1 cellular context compared by ENCODE assay signal in the genomic region with DNA sequence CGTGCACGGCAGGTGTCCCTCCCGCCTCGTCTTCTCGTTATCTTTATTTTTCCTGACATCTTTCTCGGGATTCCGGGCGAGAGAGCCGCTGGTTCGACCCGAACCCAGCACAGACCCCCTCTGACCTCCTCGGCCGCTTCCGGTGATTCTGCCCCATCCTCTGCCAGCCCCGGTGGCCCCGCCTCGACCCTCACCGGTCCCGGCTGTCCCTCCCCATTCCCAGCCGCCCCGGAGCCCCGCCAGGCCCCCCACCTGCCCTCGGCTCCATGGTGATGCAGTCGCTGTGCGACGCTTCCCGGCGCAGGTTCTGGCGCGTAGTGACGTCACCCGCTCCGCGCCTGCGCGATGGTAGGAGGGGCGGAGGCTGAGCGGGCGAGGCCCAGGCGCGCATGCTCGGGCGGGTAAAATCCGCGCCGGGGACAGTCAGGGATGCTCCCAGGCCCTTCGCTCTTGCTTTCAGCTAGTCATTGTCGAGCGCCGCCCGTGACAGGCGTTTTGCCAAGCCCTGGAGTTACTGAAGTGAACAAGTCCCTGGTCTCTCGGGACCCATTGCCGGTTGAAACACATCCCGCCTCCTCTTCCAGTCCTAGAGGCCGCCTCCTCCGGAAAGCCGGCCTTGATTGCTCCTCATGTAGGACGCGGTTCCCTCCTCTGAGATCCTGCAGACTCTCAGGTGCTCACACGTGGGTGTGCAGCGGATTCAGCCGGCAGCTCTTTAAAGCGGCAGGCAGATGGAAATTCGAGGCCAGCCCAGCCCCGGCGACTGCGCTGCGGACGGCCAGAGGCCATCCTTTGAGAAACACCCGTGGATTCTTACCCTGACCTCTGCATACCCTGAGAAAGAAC.
TF ChIP-seq lines count a peak whose summit lies in the region.

A gene with protein sequence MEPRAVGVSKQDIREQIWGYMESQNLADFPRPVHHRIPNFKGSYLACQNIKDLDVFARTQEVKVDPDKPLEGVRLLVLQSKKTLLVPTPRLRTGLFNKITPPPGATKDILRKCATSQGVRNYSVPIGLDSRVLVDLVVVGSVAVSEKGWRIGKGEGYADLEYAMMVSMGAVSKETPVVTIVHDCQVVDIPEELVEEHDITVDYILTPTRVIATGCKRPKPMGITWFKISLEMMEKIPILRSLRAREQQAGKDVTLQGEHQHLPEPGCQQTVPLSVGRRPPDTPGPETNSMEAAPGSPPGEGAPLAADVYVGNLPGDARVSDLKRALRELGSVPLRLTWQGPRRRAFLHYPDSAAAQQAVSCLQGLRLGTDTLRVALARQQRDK (minus strand): TSS at position 319 of the 846 bp plus-strand sequence. CDS start 51 bp downstream, at position 268.

TF ChIP-seq in HepG2, 621 proteins besides CTCF, POLR2A, EP300 and RAD21 (continued from another document and continues in another):
- TF ChIP-seq U2AF2 (IDR thresholded peaks at IDR 0.05; ENCODE audit: low read depth, low read length) (no peak), BORCS8-MEF2B (CRISPR knock-in tag; IDR thresholded peaks at IDR 0.05) (0 out of 2 replicates have a peak, but pooled peaks have one; percentile 58), ZNF777 (CRISPR knock-in tag; IDR thresholded peaks at IDR 0.05) (no peak), TARDBP (CRISPR knock-in tag; IDR thresholded peaks at IDR 0.05) (peak; percentile 65), IKZF1 (IDR thresholded peaks at IDR 0.05) (no peak), ZNF737 (CRISPR knock-in tag; IDR thresholded peaks at IDR 0.05; ENCODE audit: borderline replicate concordance) (no peak), GATA4 (IDR thresholded peaks at IDR 0.05; ENCODE audit: borderline replicate concordance, low read depth) (peak; percentile 59; the same call in 1 of the 2 replicates), KLF12 (CRISPR knock-in tag; IDR thresholded peaks at IDR 0.05; ENCODE audit: borderline replicate concordance) (peak; percentile 68), SATB2 (CRISPR knock-in tag; IDR thresholded peaks at IDR 0.05) (peak; percentile 83; the same call in 1 of the 2 replicates), XBP1 (CRISPR knock-in tag; IDR thresholded peaks at IDR 0.05) (0 out of 2 replicates have a peak, but pooled peaks have one; percentile 35), NCOA1 (CRISPR knock-in tag; IDR thresholded peaks at IDR 0.05) (peak; percentile 84), ONECUT2 (CRISPR knock-in tag; IDR thresholded peaks at IDR 0.05) (0 out of 2 replicates have a peak, but pooled peaks have one; percentile 16), SALL1 (CRISPR knock-in tag; IDR thresholded peaks at IDR 0.05) (peak; percentile 49; the same call in 1 of the 2 replicates), HES4 (CRISPR knock-in tag; IDR thresholded peaks at IDR 0.05; ENCODE audit: borderline replicate concordance) (no peak; the same call in 1 of the 2 replicates), SP2 (CRISPR knock-in tag; IDR thresholded peaks at IDR 0.05) (peak; percentile 62), ZFP37 (CRISPR knock-in tag; IDR thresholded peaks at IDR 0.05; ENCODE audit: borderline replicate concordance) (0 out of 2 replicates have a peak, but pooled peaks have one; percentile 43), HIVEP1 (CRISPR knock-in tag; IDR thresholded peaks at IDR 0.05) (peak; percentile 76), SP140L (CRISPR knock-in tag; IDR thresholded peaks at IDR 0.05; ENCODE audit: borderline replicate concordance) (no peak), HOXD1 (CRISPR knock-in tag; IDR thresholded peaks at IDR 0.05) (peak; percentile 83; the same call in 1 of the 2 replicates), CENPT (CRISPR knock-in tag; IDR thresholded peaks at IDR 0.05; ENCODE audit: low read depth) (no peak), ZNF430 (CRISPR knock-in tag; IDR thresholded peaks at IDR 0.05) (no peak), HMG20B (CRISPR knock-in tag; conservative IDR thresholded peaks at IDR 0.05) (no peak), ZNF883 (CRISPR knock-in tag; IDR thresholded peaks at IDR 0.05; ENCODE audit: not compliant biosample characterization) (peak; percentile 94), KAT7 (CRISPR knock-in tag; IDR thresholded peaks at IDR 0.05; ENCODE audit: borderline replicate concordance) (peak; percentile 76; the same call in 1 of the 2 replicates), ISL2 (CRISPR knock-in tag; IDR thresholded peaks at IDR 0.05) (peak; percentile 43), SP4 (CRISPR knock-in tag; IDR thresholded peaks at IDR 0.05) (peak; percentile 83), YY1 (IDR thresholded peaks at IDR 0.05; ENCODE audit: insufficient read depth, insufficient replicate concordance, low read depth, low read length) (peak; percentile 77)
- TF ChIP-seq, protein P1, sequence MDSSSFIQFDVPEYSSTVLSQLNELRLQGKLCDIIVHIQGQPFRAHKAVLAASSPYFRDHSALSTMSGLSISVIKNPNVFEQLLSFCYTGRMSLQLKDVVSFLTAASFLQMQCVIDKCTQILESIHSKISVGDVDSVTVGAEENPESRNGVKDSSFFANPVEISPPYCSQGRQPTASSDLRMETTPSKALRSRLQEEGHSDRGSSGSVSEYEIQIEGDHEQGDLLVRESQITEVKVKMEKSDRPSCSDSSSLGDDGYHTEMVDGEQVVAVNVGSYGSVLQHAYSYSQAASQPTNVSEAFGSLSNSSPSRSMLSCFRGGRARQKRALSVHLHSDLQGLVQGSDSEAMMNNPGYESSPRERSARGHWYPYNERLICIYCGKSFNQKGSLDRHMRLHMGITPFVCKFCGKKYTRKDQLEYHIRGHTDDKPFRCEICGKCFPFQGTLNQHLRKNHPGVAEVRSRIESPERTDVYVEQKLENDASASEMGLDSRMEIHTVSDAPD (CRISPR knock-in tag; IDR thresholded peaks at IDR 0.05): no peak
- TF ChIP-seq, protein P2, sequence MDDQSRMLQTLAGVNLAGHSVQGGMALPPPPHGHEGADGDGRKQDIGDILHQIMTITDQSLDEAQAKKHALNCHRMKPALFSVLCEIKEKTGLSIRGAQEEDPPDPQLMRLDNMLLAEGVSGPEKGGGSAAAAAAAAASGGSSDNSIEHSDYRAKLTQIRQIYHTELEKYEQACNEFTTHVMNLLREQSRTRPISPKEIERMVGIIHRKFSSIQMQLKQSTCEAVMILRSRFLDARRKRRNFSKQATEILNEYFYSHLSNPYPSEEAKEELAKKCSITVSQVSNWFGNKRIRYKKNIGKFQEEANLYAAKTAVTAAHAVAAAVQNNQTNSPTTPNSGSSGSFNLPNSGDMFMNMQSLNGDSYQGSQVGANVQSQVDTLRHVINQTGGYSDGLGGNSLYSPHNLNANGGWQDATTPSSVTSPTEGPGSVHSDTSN (CRISPR knock-in tag; IDR thresholded peaks at IDR 0.05; ENCODE audit: borderline replicate concordance): no peak
- TF ChIP-seq, protein P3, sequence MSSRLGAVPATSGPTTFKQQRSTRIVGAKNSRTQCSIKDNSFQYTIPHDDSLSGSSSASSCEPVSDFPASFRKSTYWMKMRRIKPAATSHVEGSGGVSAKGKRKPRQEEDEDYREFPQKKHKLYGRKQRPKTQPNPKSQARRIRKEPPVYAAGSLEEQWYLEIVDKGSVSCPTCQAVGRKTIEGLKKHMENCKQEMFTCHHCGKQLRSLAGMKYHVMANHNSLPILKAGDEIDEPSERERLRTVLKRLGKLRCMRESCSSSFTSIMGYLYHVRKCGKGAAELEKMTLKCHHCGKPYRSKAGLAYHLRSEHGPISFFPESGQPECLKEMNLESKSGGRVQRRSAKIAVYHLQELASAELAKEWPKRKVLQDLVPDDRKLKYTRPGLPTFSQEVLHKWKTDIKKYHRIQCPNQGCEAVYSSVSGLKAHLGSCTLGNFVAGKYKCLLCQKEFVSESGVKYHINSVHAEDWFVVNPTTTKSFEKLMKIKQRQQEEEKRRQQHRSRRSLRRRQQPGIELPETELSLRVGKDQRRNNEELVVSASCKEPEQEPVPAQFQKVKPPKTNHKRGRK (CRISPR knock-in tag; IDR thresholded peaks at IDR 0.05): peak; percentile 27; the same call in 1 of the 2 replicates
- TF ChIP-seq, protein P4, sequence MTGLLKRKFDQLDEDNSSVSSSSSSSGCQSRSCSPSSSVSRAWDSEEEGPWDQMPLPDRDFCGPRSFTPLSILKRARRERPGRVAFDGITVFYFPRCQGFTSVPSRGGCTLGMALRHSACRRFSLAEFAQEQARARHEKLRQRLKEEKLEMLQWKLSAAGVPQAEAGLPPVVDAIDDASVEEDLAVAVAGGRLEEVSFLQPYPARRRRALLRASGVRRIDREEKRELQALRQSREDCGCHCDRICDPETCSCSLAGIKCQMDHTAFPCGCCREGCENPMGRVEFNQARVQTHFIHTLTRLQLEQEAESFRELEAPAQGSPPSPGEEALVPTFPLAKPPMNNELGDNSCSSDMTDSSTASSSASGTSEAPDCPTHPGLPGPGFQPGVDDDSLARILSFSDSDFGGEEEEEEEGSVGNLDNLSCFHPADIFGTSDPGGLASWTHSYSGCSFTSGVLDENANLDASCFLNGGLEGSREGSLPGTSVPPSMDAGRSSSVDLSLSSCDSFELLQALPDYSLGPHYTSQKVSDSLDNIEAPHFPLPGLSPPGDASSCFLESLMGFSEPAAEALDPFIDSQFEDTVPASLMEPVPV (CRISPR knock-in tag; IDR thresholded peaks at IDR 0.05): no peak
- TF ChIP-seq, protein P5, sequence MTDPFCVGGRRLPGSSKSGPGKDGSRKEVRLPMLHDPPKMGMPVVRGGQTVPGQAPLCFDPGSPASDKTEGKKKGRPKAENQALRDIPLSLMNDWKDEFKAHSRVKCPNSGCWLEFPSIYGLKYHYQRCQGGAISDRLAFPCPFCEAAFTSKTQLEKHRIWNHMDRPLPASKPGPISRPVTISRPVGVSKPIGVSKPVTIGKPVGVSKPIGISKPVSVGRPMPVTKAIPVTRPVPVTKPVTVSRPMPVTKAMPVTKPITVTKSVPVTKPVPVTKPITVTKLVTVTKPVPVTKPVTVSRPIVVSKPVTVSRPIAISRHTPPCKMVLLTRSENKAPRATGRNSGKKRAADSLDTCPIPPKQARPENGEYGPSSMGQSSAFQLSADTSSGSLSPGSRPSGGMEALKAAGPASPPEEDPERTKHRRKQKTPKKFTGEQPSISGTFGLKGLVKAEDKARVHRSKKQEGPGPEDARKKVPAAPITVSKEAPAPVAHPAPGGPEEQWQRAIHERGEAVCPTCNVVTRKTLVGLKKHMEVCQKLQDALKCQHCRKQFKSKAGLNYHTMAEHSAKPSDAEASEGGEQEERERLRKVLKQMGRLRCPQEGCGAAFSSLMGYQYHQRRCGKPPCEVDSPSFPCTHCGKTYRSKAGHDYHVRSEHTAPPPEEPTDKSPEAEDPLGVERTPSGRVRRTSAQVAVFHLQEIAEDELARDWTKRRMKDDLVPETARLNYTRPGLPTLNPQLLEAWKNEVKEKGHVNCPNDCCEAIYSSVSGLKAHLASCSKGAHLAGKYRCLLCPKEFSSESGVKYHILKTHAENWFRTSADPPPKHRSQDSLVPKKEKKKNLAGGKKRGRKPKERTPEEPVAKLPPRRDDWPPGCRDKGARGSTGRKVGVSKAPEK (CRISPR knock-in tag; IDR thresholded peaks at IDR 0.05; ENCODE audit: borderline replicate concordance): no peak
- TF ChIP-seq, protein P6, sequence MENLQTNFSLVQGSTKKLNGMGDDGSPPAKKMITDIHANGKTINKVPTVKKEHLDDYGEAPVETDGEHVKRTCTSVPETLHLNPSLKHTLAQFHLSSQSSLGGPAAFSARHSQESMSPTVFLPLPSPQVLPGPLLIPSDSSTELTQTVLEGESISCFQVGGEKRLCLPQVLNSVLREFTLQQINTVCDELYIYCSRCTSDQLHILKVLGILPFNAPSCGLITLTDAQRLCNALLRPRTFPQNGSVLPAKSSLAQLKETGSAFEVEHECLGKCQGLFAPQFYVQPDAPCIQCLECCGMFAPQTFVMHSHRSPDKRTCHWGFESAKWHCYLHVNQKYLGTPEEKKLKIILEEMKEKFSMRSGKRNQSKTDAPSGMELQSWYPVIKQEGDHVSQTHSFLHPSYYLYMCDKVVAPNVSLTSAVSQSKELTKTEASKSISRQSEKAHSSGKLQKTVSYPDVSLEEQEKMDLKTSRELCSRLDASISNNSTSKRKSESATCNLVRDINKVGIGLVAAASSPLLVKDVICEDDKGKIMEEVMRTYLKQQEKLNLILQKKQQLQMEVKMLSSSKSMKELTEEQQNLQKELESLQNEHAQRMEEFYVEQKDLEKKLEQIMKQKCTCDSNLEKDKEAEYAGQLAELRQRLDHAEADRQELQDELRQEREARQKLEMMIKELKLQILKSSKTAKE (CRISPR knock-in tag; IDR thresholded peaks at IDR 0.05; ENCODE audit: borderline replicate concordance): no peak
- TF ChIP-seq, protein P7, sequence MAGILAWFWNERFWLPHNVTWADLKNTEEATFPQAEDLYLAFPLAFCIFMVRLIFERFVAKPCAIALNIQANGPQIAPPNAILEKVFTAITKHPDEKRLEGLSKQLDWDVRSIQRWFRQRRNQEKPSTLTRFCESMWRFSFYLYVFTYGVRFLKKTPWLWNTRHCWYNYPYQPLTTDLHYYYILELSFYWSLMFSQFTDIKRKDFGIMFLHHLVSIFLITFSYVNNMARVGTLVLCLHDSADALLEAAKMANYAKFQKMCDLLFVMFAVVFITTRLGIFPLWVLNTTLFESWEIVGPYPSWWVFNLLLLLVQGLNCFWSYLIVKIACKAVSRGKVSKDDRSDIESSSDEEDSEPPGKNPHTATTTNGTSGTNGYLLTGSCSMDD (CRISPR knock-in tag; IDR thresholded peaks at IDR 0.05): no peak
- TF ChIP-seq, protein P8, sequence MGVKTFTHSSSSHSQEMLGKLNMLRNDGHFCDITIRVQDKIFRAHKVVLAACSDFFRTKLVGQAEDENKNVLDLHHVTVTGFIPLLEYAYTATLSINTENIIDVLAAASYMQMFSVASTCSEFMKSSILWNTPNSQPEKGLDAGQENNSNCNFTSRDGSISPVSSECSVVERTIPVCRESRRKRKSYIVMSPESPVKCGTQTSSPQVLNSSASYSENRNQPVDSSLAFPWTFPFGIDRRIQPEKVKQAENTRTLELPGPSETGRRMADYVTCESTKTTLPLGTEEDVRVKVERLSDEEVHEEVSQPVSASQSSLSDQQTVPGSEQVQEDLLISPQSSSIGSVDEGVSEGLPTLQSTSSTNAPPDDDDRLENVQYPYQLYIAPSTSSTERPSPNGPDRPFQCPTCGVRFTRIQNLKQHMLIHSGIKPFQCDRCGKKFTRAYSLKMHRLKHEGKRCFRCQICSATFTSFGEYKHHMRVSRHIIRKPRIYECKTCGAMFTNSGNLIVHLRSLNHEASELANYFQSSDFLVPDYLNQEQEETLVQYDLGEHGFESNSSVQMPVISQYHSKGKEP (CRISPR knock-in tag; IDR thresholded peaks at IDR 0.05): 0 out of 2 replicates have a peak, but pooled peaks have one; percentile 11
- TF ChIP-seq, protein P9, sequence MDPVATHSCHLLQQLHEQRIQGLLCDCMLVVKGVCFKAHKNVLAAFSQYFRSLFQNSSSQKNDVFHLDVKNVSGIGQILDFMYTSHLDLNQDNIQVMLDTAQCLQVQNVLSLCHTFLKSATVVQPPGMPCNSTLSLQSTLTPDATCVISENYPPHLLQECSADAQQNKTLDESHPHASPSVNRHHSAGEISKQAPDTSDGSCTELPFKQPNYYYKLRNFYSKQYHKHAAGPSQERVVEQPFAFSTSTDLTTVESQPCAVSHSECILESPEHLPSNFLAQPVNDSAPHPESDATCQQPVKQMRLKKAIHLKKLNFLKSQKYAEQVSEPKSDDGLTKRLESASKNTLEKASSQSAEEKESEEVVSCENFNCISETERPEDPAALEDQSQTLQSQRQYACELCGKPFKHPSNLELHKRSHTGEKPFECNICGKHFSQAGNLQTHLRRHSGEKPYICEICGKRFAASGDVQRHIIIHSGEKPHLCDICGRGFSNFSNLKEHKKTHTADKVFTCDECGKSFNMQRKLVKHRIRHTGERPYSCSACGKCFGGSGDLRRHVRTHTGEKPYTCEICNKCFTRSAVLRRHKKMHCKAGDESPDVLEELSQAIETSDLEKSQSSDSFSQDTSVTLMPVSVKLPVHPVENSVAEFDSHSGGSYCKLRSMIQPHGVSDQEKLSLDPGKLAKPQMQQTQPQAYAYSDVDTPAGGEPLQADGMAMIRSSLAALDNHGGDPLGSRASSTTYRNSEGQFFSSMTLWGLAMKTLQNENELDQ (CRISPR knock-in tag; IDR thresholded peaks at IDR 0.05; ENCODE audit: borderline replicate concordance): no peak
